In genomic region chr1:26089125-26089524, GRCh38 we compare ENCODE assay signal across 11 cellular contexts. TPM values are rescaled to one million over a fixed set of nuclear protein-coding genes. Genes with fewer than 3 reads are reported as not detected.
"Had no signal": no experiment of that assay in that cellular context is flagged by ENCODE, and none has a peak within 500 bp of the region (broad histone marks: within the 10 kb centered on the region; RNA-seq: fewer than 3 reads in every experiment).

No MANE protein-coding gene starts in this region.

- H2AFZ ChIP-seq: GM23248 had no signal

- H3K9me3 ChIP-seq: HAP-1 had no signal

- H3K4me2 ChIP-seq: KMS-11 had no signal

- DNase-seq: GM23248, GOT3, H7, IMR-90, KBM-7 had no signal

- H3K4me3 ChIP-seq: GM23248, HAP-1 had no signal

- ATAC-seq: HCT116 had no signal

- H3K27ac ChIP-seq: GM23248, HL-60, KMS-11 had no signal

- H3K9ac ChIP-seq: GM23248, KMS-11 had no signal

- H3K36me3 ChIP-seq: HAP-1 had no signal

RNA-seq across cellular contexts. Expression of gene TRIM63, which starts 21.7 kb away (rescaled TPM):
- total RNA-seq: GM23248, H4, HT1080, IMR-90 had no signal
- polyA plus RNA-seq: GM23248, IMR-90 had no signal

RNA-seq across cellular contexts. Expression of gene SLC30A2, which starts 43.2 kb away (rescaled TPM):
- total RNA-seq: GM23248, H4, HT1080, IMR-90 had no signal
- polyA plus RNA-seq: IMR-90 had no signal
